Comparison of ENCODE assay signal across 9 cellular contexts in the genomic region with DNA sequence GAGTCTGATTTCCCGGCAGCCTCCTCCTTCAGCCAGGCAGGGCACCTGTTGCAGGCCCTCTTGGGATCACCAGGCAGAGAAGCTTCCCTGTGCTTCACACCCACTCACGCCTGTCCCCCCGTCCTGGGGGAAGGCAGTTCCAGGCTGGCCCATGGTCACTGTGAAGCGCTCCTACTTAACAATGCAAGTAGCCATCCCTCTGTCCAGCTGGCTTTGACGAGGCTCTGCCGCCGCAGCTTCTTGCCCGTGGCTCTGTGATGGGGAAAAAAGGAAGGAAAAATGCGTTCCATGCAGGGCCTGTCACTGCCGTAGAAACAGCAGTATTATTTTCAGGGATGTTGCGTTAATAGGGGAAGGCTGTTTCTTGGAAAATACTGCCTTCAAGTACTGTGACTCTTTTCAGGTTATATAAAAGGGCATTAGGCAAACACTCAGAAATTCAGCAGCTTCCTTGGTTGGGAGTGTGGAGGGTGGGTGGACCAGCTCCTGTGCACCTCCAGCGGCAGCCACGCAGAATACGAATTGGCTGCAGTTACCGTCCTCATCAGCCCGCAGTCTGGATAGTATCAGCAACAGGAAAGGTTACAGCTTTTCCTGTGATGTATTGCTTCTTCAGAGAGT.
A peak's percentile ranks its signal among the peaks of the same experiment; 100 is the strongest.
DNase-seq lines count a peak whose midpoint lies in the region; ATAC-seq and TF ChIP-seq lines count a peak whose summit lies in the region.
"Had no signal": no experiment of that assay in that cellular context is flagged by ENCODE, and none has a peak within 500 bp of the region (broad histone marks: within the 10 kb centered on the region; RNA-seq: fewer than 3 reads in every experiment).

No MANE protein-coding gene starts in this region.

- peaks cover 3% of the 10 kb centered on the region; the same call in 1 of the 2 replicates for H4K20me1 ChIP-seq in IMR-90 (ENCODE audit: insufficient read depth, low read length)

- no peaks in the 10 kb centered on the region for H3K36me3 ChIP-seq in IMR-90 (ENCODE audit: control insufficient read depth, insufficient read depth, low read length)

- H4K8ac ChIP-seq in IMR-90 (ENCODE audit: low read depth in 2 of 2, low read length in 2 of 2), result no peak overlapping the region

- no TSS peak for BruUV-seq in IMR-90 (replicated peaks; lab: Mats Ljungman, UMichigan)
- BruUV-seq in Calu3 (replicated peaks; lab: Mats Ljungman, UMichigan), result no TSS peak

- H2AK5ac ChIP-seq in IMR-90 (ENCODE audit: low read depth, low read length), result no peak overlapping the region; the same call in 1 of the 2 replicates

- no peaks in the 10 kb centered on the region for H3K27me3 ChIP-seq in IMR-90 (ENCODE audit: control insufficient read depth, insufficient read depth, low read length)

- H3K4me3 ChIP-seq in IMR-90 (ENCODE audit: insufficient read depth, low read depth, low read length) (no peak overlapping the region), choroid plexus epithelial cell (ENCODE audit: low read depth, low read length) (no peak overlapping the region), skin epidermis (no peak overlapping the region)

- H3K27ac Mint-ChIP-seq in Calu3 (ENCODE audit: unreplicated experiment), result no peak overlapping the region
- H3K27ac Mint-ChIP-seq: activated CD8-positive, alpha-beta memory T cell treated with anti-CD3 and anti-CD28 coated beads, Interleukin-2, amount 10 ng/mL, durations not matched to agents 7 days and 5 days had no signal

- H3K4me1 ChIP-seq in IMR-90 (ENCODE audit: control insufficient read depth, insufficient read depth, low read length), result peaks cover 11% of the 10 kb centered on the region; the same call in 1 of the 2 replicates

- H3K27ac ChIP-seq in IMR-90 (ENCODE audit: insufficient read depth, low read length) (no peak overlapping the region), skin epidermis (peak overlapping the region in 14 of 21 experiments; percentile 3 to 83 (median 64))

- no peak overlapping the region for H2BK120ac ChIP-seq in IMR-90 (ENCODE audit: low read depth, low read length)

- no peaks in the 10 kb centered on the region for H3K9me3 Mint-ChIP-seq in Calu3 (ENCODE audit: low read depth, unreplicated experiment)

- H3K36me3 Mint-ChIP-seq in Calu3 (ENCODE audit: insufficient read depth, unreplicated experiment), result no peaks in the 10 kb centered on the region
- H3K36me3 Mint-ChIP-seq: activated CD8-positive, alpha-beta memory T cell treated with anti-CD3 and anti-CD28 coated beads, Interleukin-2, amount 10 ng/mL, durations not matched to agents 7 days and 5 days had no signal

- no peaks in the 10 kb centered on the region; the same call in 1 of the 2 replicates for H3K9me1 ChIP-seq in IMR-90 (ENCODE audit: insufficient read depth, low read length)

- H2AFZ ChIP-seq in IMR-90 (replicated peaks; ENCODE audit: low read length, poor library complexity), result peak overlapping the region; percentile 52

- H3K27me3 Mint-ChIP-seq in Calu3 (ENCODE audit: unreplicated experiment), result no peaks in the 10 kb centered on the region

- H4K5ac ChIP-seq in IMR-90 (ENCODE audit: low read depth, low read length), result no peak overlapping the region

- H3K18ac ChIP-seq in IMR-90 (ENCODE audit: low read depth, low read length), result no peak overlapping the region

- no peaks in the 10 kb centered on the region for H3K79me1 ChIP-seq in IMR-90 (ENCODE audit: low read depth in 1 of 2, low read length in 2 of 2)

- H3K14ac ChIP-seq in IMR-90 (replicated peaks; ENCODE audit: low read depth, low read length), result no peak overlapping the region

- H2AK9ac ChIP-seq in IMR-90 (replicated peaks; ENCODE audit: low read depth, low read length, poor library complexity), result no peak overlapping the region

- no peak overlapping the region for H4K91ac ChIP-seq in IMR-90 (ENCODE audit: insufficient read depth, low read depth, low read length)

- H3K4me2 ChIP-seq in IMR-90 (ENCODE audit: low read depth, low read length), result no peak overlapping the region

- 69% methylated on average over 2 of the region's 16 CpGs; no CpG with 5 or more reads in 1 of the 2 experiments for WGBS in IMR-90 (ENCODE audit: extremely low coverage in 2 of 2, insufficient read length in 1 of 2), 2 experiments

- intact Hi-C loops in IMR-90 (cut with micrococcal nuclease) (loop anchor here (5.0 kb wide), 1 partner anchor 215 kb away; no protein-coding TSS in a partner anchor), Calu3 (cut with micrococcal nuclease; ENCODE audit: unreplicated experiment) (no loop called here)

- no peak overlapping the region for H3K4ac ChIP-seq in IMR-90 (ENCODE audit: low read depth, low read length)

- POLR2A ChIA-PET in IMR-90 (lab: Charles Lee; ENCODE audit: unreplicated experiment), result interaction anchor here (0.6 kb wide), 1 partner anchor 227 kb away, joined by 4 read pairs; no protein-coding TSS in a partner anchor

- CTCF ChIA-PET in IMR-90 (lab: Yijun Ruan, JAX) (interaction anchor here (0.6 to 1.0 kb wide), 2 partner anchors 40 to 335 kb away, joined by 3 to 4 read pairs; no protein-coding TSS in a partner anchor), Calu3 (lab: Charles Lee) (no interaction called here)

- dilution Hi-C loops in IMR-90 (cut with HindIII; ENCODE audit: low sequenced_read_pairs, unreplicated experiment), result no loop called here

- peak; percentile 60 for TF ChIP-seq RAD21 in IMR-90 (IDR thresholded peaks at IDR 0.05; ENCODE audit: low read length)

- no peak overlapping the region for H2BK20ac ChIP-seq in IMR-90 (ENCODE audit: low read depth, low read length)

- H3K9me3 ChIP-seq in IMR-90 (ENCODE audit: control insufficient read depth, insufficient read depth, low read length), result no peaks in the 10 kb centered on the region

- H3K4me3 Mint-ChIP-seq in Calu3 (ENCODE audit: low read depth, unreplicated experiment), result no peak overlapping the region
- H3K4me3 Mint-ChIP-seq: activated CD8-positive, alpha-beta memory T cell treated with anti-CD3 and anti-CD28 coated beads, Interleukin-2, amount 10 ng/mL, durations not matched to agents 7 days and 5 days had no signal

- no peaks in the 10 kb centered on the region for H3K4me1 Mint-ChIP-seq in Calu3 (ENCODE audit: low read depth, unreplicated experiment)

- H2BK15ac ChIP-seq in IMR-90 (ENCODE audit: low read depth, low read length), result no peak overlapping the region

- in situ Hi-C loops in IMR-90 (cut with MboI; ENCODE audit: low sequenced_read_pairs), result no loop called here

- DNase-seq in IMR-90 (peak; percentile 64), choroid plexus epithelial cell (ENCODE audit: low read depth) (peak; percentile 63), left lobe of liver (ENCODE audit: low spot score) (no peak), SHP77 (lab: John Stamatoyannopoulos, UW) (no peak), Calu3 (no peak), KG1 (lab: John Stamatoyannopoulos, UW) (no peak)
- DNase-seq: activated CD8-positive, alpha-beta memory T cell treated with anti-CD3 and anti-CD28 coated beads, Interleukin-2, amount 10 ng/mL, durations not matched to agents 7 days and 5 days had no signal

- H3K9ac ChIP-seq in IMR-90 (ENCODE audit: low read depth, low read length), result no peak overlapping the region

- no peak overlapping the region for H2BK5ac ChIP-seq in IMR-90 (ENCODE audit: low read depth, low read length, poor library complexity, severe bottlenecking)

- peak; percentile 58 for TF ChIP-seq CTCF in IMR-90 (conservative IDR thresholded peaks at IDR 0.05; ENCODE audit: low read depth, low read length)
- peak; percentile 69 for TF ChIP-seq CTCF in choroid plexus epithelial cell (conservative IDR thresholded peaks at IDR 0.05; ENCODE audit: low read depth, low read length)
- no peak for TF ChIP-seq CTCF in Calu3 (IDR thresholded peaks at IDR 0.05; ENCODE audit: unreplicated experiment)

- no peak overlapping the region for H3K23ac ChIP-seq in IMR-90 (ENCODE audit: low read depth, low read length)

- ATAC-seq in IMR-90 (ENCODE audit: low read depth), result peak; percentile 76
- peak; percentile 25 for ATAC-seq in left lobe of liver
- no peak for ATAC-seq in GM19035 (IDR thresholded peaks at IDR 0.05; ENCODE audit: unreplicated experiment)
- ATAC-seq: activated CD8-positive, alpha-beta memory T cell treated with anti-CD3 and anti-CD28 coated beads, Interleukin-2, amount 10 ng/mL, durations not matched to agents 7 days and 5 days had no signal

- TF ChIP-seq POLR2A in IMR-90 (IDR thresholded peaks at IDR 0.05; ENCODE audit: low read depth, low read length), result no peak

- H3K56ac ChIP-seq in IMR-90 (ENCODE audit: extremely low read depth, insufficient read depth, low read length), result no peak overlapping the region

TF ChIP-seq in IMR-90, 13 proteins besides CTCF, POLR2A, EP300 and RAD21:
- TF ChIP-seq SMC3 (IDR thresholded peaks at IDR 0.05; ENCODE audit: low read depth, low read length) (peak; percentile 25; the same call in 1 of the 2 replicates), CHD1 (IDR thresholded peaks at IDR 0.05; ENCODE audit: low read depth, low read length) (no peak)

Comparison
In these comparisons a context has a peak if more than half of its experiments do, and no peak if none do; other contexts are left out.
1. DNase-seq: peak in IMR-90 (single experiment) and choroid plexus epithelial cell (single experiment); none in left lobe of liver (single experiment), SHP77 (0 of 2), Calu3 (single experiment) and KG1 (single experiment).